25 cellular contexts compared by ENCODE assay signal in genomic region chr4:41602113-41602512, GRCh38.
"Had no signal": no experiment of that assay in that cellular context is flagged by ENCODE, and none has a peak within 500 bp of the region (broad histone marks: within the 10 kb centered on the region; RNA-seq: fewer than 3 reads in every experiment).

No MANE protein-coding gene starts in this region.

- H3K9me3 ChIP-seq: left lung, mucosa of descending colon, neutrophil, right atrium auricular region, stomach, thyroid gland, vagina had no signal

- DNase-seq: dorsolateral prefrontal cortex; effector CD4-positive, alpha-beta T cell; head of caudate nucleus; left cardiac atrium; left lung; mesenchymal stem cell; mucosa of descending colon; naive B cell; stimulated activated CD4-positive, alpha-beta T cell treated with anti-CD3 and anti-CD28 coated beads, Interleukin-2, amount 100 ng/mL, for 24 hours; stimulated activated CD4-positive, alpha-beta T cell treated with anti-CD3 and anti-CD28 coated beads, Interleukin-4, amount 100 ng/mL, for 24 hours; stimulated activated naive CD4-positive, alpha-beta T cell treated with Interleukin-2 at 50 U/mL for 16 hours; stomach; thyroid gland had no signal

- H3K27ac Mint-ChIP-seq: mesothelial cell of epicardium; naive B cell; natural killer cell treated with Interleukin-12 subunit alpha and Interleukin-12 subunit beta and Interleukin-15 and Interleukin-18, amount 100 ng/mL, for 72 hours; progenitor cell of endocrine pancreas; stimulated activated effector memory CD8-positive, alpha-beta T cell treated with anti-CD3 and anti-CD28 coated beads, Interleukin-12 subunit alpha, Interleukin-12 subunit beta, amount 100 ng/mL, for 72 hours had no signal

- H3K36me3 ChIP-seq: left lung, neutrophil, right atrium auricular region, thyroid gland, vagina had no signal

- ATAC-seq: left lung; mucosa of descending colon; natural killer cell treated with Interleukin-12 subunit alpha and Interleukin-12 subunit beta and Interleukin-15 and Interleukin-18, amount 100 ng/mL, for 72 hours; sciatic nerve; stimulated activated effector memory CD8-positive, alpha-beta T cell treated with anti-CD3 and anti-CD28 coated beads, Interleukin-12 subunit alpha, Interleukin-12 subunit beta, amount 100 ng/mL, for 72 hours had no signal

- H3K27me3 ChIP-seq: dorsolateral prefrontal cortex, hepatocyte, left lung, neutrophil, right atrium auricular region, stomach, thyroid gland, vagina had no signal

- FAIRE-seq: frontal cortex had no signal

- H3K4me3 ChIP-seq: dorsolateral prefrontal cortex, hepatocyte, left lung, mucosa of descending colon, right atrium auricular region, stomach, thyroid gland, vagina had no signal

- H3K27ac ChIP-seq: hepatocyte, left lung, neutrophil, parathyroid adenoma, right atrium auricular region, stomach, thyroid gland, vagina had no signal

- H3K4me1 ChIP-seq: vagina had no signal

- H3K4me1 Mint-ChIP-seq: naive B cell; stimulated activated effector memory CD8-positive, alpha-beta T cell treated with anti-CD3 and anti-CD28 coated beads, Interleukin-12 subunit alpha, Interleukin-12 subunit beta, amount 100 ng/mL, for 72 hours had no signal

- H3K9me3 Mint-ChIP-seq: mesothelial cell of epicardium, neural crest cell had no signal

- H3K36me3 Mint-ChIP-seq: mesothelial cell of epicardium; naive B cell; natural killer cell treated with Interleukin-12 subunit alpha and Interleukin-12 subunit beta and Interleukin-15 and Interleukin-18, amount 100 ng/mL, for 72 hours; stimulated activated effector memory CD8-positive, alpha-beta T cell treated with anti-CD3 and anti-CD28 coated beads, Interleukin-12 subunit alpha, Interleukin-12 subunit beta, amount 100 ng/mL, for 72 hours had no signal

- H3K4me3 Mint-ChIP-seq: mesothelial cell of epicardium; naive B cell; natural killer cell treated with Interleukin-12 subunit alpha and Interleukin-12 subunit beta and Interleukin-15 and Interleukin-18, amount 100 ng/mL, for 72 hours; neural crest cell; stimulated activated effector memory CD8-positive, alpha-beta T cell treated with anti-CD3 and anti-CD28 coated beads, Interleukin-12 subunit alpha, Interleukin-12 subunit beta, amount 100 ng/mL, for 72 hours had no signal

- H3K27me3 Mint-ChIP-seq: progenitor cell of endocrine pancreas had no signal
